ENCODE assay signal across 34 cellular contexts in the genomic region with DNA sequence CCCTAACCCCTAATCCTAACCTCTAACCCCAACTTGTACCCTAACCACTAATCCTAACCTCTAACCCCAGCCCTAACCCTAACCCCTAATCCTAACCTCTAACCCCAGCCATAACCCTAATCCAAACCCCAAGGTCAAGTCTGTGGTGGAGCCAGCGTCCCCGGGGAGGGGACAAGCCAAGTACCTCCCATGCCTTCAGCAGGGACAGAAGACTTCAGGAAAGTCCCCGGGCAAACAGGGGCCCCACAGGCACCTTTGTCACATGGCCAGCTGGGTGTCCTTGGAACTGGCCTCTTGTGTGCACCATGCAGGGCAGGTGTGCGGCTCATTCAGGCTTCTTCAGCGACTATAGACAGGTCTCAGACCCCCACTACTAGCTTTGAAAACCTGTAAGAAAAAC.
"Had no signal": no experiment of that assay in that cellular context is flagged by ENCODE, and none has a peak within 500 bp of the region (broad histone marks: within the 10 kb centered on the region; RNA-seq: fewer than 3 reads in every experiment).

No MANE protein-coding gene starts in this region.

- H3K27me3 ChIP-seq: ascending aorta, Peyer's patch had no signal

- H3K9ac ChIP-seq: KMS-11 had no signal

- H3K36me3 ChIP-seq: ascending aorta, Peyer's patch had no signal

- H3K27ac ChIP-seq: ascending aorta, KMS-11, Peyer's patch, VCaP had no signal

- H3K4me2 ChIP-seq: KMS-11 had no signal

- H3K9me3 ChIP-seq: ascending aorta, Peyer's patch had no signal

- H3K4me1 ChIP-seq: ascending aorta, Peyer's patch had no signal

- ATAC-seq: activated CD8-positive, alpha-beta memory T cell treated with anti-CD3 and anti-CD28 coated beads, Interleukin-2, amount 10 ng/mL, durations not matched to agents 7 days and 5 days; PC-3 had no signal

- H3K4me3 ChIP-seq: ascending aorta, Peyer's patch had no signal

- DNase-seq: activated CD4-positive, alpha-beta memory T cell treated with anti-CD3 and anti-CD28 coated beads, Interleukin-2, amount 10 ng/mL, durations not matched to agents 7 days and 5 days; activated CD4-positive, alpha-beta T cell treated with anti-CD3 and anti-CD28 coated beads for 1 hour; activated CD4-positive, alpha-beta T cell treated with anti-CD3 and anti-CD28 coated beads for 48 hours; activated CD4-positive, CD25-positive, alpha-beta regulatory T cell; activated CD8-positive, alpha-beta memory T cell treated with anti-CD3 and anti-CD28 coated beads for 24 hours; activated CD8-positive, alpha-beta memory T cell treated with anti-CD3 and anti-CD28 coated beads, Interleukin-2, amount 10 ng/mL, durations not matched to agents 7 days and 5 days; activated CD8-positive, alpha-beta memory T cell treated with anti-CD3 and anti-CD28 coated beads, Interleukin-2, amount 50 U/mL, for 48 hours; activated gamma-delta T cell; activated naive CD4-positive, alpha-beta T cell treated with Interleukin-2 at 50 U/mL for 16 hours; activated naive CD8-positive, alpha-beta T cell treated with anti-CD3 and anti-CD28 coated beads, Interleukin-2, amount 10 ng/mL, durations not matched to agents 7 days and 5 days; activated T-cell treated with anti-CD3 and anti-CD28 coated beads, Interleukin-2, amount 50 U/mL, for 48 hours; amygdala; MM.1S; MV-4-11; NCI-H1092; NCI-H1436 treated with DMSO at 0.1 percent for 48 hours; NCI-H187; NCI-H2029 treated with DMSO at 0.1 percent for 48 hours; NCI-H2107; NCI-H2171; NCI-H526; NCI-H748 treated with DMSO at 0.1 percent for 48 hours; NK-92 treated with Interleukin-12 subunit alpha and Interleukin-12 subunit beta, amount 100 ng/mL, for 24 hours; PC-3; Peyer's patch; RPMI8226; SIG-M5; SW 1271; T-helper 1 cell; T-helper 2 cell; T-helper 9 cell had no signal
